ENCODE assay signal across 16 cellular contexts in genomic region chrX:12711435-12712040, GRCh38.
DNase-seq lines count a peak whose midpoint lies in the region; ATAC-seq and TF ChIP-seq lines count a peak whose summit lies in the region.
"Had no signal": no experiment of that assay in that cellular context is flagged by ENCODE, and none has a peak within 500 bp of the region (broad histone marks: within the 10 kb centered on the region; RNA-seq: fewer than 3 reads in every experiment).

No MANE protein-coding gene starts in this region.

- no peaks in the 10 kb centered on the region for H3K36me3 Mint-ChIP-seq in memory B cell
- H3K36me3 Mint-ChIP-seq in immature natural killer cell = no peaks in the 10 kb centered on the region
- H3K36me3 Mint-ChIP-seq: CD14-positive monocyte; CD8-positive, alpha-beta T cell had no signal

- no peak for TF ChIP-seq CTCF in PC-3 (conservative IDR thresholded peaks at IDR 0.05; ENCODE audit: low read depth, low read length)
- no peak for TF ChIP-seq CTCF in right lobe of liver (IDR thresholded peaks at IDR 0.05)

- H3K9me3 Mint-ChIP-seq in memory B cell (no peaks in the 10 kb centered on the region), immature natural killer cell (no peaks in the 10 kb centered on the region)
- H3K9me3 Mint-ChIP-seq: CD8-positive, alpha-beta T cell had no signal

- H3K4me1 ChIP-seq in BLaER1 = peaks cover 15% of the 10 kb centered on the region; the same call in 1 of the 2 replicates
- no peaks in the 10 kb centered on the region for H3K4me1 ChIP-seq in PC-3 (ENCODE audit: insufficient read depth, low read length)
- no peaks in the 10 kb centered on the region for H3K4me1 ChIP-seq in right lobe of liver
- H3K4me1 ChIP-seq: HAP-1 had no signal

- H3K9me2 ChIP-seq in PC-3 (replicated peaks; ENCODE audit: low read length) = no peaks in the 10 kb centered on the region

- no peaks in the 10 kb centered on the region for H3K27me3 Mint-ChIP-seq in memory B cell
- peaks cover 0 to 19% (median 6%) of the 10 kb centered on the region in 3 donors for H3K27me3 Mint-ChIP-seq in immature natural killer cell (ENCODE audit: low read depth in 3 of 3)

- no peak for TF ChIP-seq POLR2A in right lobe of liver (IDR thresholded peaks at IDR 0.05)

- peak; percentile 13 to 74 for DNase-seq in NOMO-1 (lab: John Stamatoyannopoulos, UW; ENCODE audit: unreplicated experiment in 2 of 2)
- DNase-seq in PC-3 = no peak
- DNase-seq in memory B cell (ENCODE audit: low spot score in 2 of 2) = no peak
- no peak for DNase-seq in glomerular visceral epithelial cell (ENCODE audit: extremely low spot score)
- DNase-seq in hepatic stellate cell (ENCODE audit: low spot score) = no peak
- no peak for DNase-seq in right lobe of liver
- DNase-seq in immature natural killer cell = no peak
- DNase-seq: 8988T; CD8-positive, alpha-beta T cell; COR-L47; DMS153; DND-41; GF-D8 had no signal

- peak overlapping the region; percentile 64; the same call in 1 of the 2 replicates for H2AFZ ChIP-seq in PC-3 (ENCODE audit: low read length)

- H3K4me1 Mint-ChIP-seq in memory B cell (peaks cover 6% of the 10 kb centered on the region), immature natural killer cell (no peaks in the 10 kb centered on the region)

- H3K9me3 ChIP-seq in BLaER1 (no peaks in the 10 kb centered on the region), PC-3 (ENCODE audit: low read length) (no peaks in the 10 kb centered on the region), right lobe of liver (no peaks in the 10 kb centered on the region)
- H3K9me3 ChIP-seq: HAP-1 had no signal

- H3K9ac ChIP-seq in BLaER1 = no peak overlapping the region
- H3K9ac ChIP-seq in PC-3 (ENCODE audit: low read length) = no peak overlapping the region

- H3K36me3 ChIP-seq in BLaER1 (no peaks in the 10 kb centered on the region), PC-3 (ENCODE audit: low read depth, low read length) (no peaks in the 10 kb centered on the region), right lobe of liver (no peaks in the 10 kb centered on the region)
- H3K36me3 ChIP-seq: HAP-1 had no signal

- H3F3A ChIP-seq in PC-3 (ENCODE audit: low read length, unreplicated experiment) = no peaks in the 10 kb centered on the region

- intact Hi-C loops in PC-3 (cut with micrococcal nuclease) = no loop called here
- intact Hi-C loops in right lobe of liver (cut with DNase I) = no loop called here

- H3K27ac ChIP-seq in BLaER1 (no peak overlapping the region), PC-3 (ENCODE audit: low read length) (no peak overlapping the region), right lobe of liver (no peak overlapping the region)

- no TSS peak for BruUV-seq in PC-3 (replicated peaks; lab: Mats Ljungman, UMichigan)

- H3K79me2 ChIP-seq in PC-3 (ENCODE audit: low read length) = no peaks in the 10 kb centered on the region

- H4K20me1 ChIP-seq in BLaER1 (no peaks in the 10 kb centered on the region), PC-3 (ENCODE audit: low read length) (no peaks in the 10 kb centered on the region)

- peak overlapping the region; percentile 30; the same call in 1 of the 2 replicates for H3K4me2 ChIP-seq in BLaER1
- no peak overlapping the region for H3K4me2 ChIP-seq in PC-3 (ENCODE audit: low read length)

- no peak for ATAC-seq in PC-3
- ATAC-seq in memory B cell (ENCODE audit: low read depth) = peak; percentile 32
- no peak for ATAC-seq in right lobe of liver
- ATAC-seq: CD8-positive, alpha-beta T cell had no signal

- H3K27me3 ChIP-seq in BLaER1 (peaks cover 95% of the 10 kb centered on the region), PC-3 (ENCODE audit: low read length) (no peaks in the 10 kb centered on the region), right lobe of liver (peaks cover 0 to 5% of the 10 kb centered on the region in 2 donors)

- no peak overlapping the region for H3K4me3 ChIP-seq in BLaER1
- no peak overlapping the region for H3K4me3 ChIP-seq in PC-3 (ENCODE audit: low read length)
- H3K4me3 ChIP-seq in right lobe of liver = no peak overlapping the region
- H3K4me3 ChIP-seq: HAP-1 had no signal

- WGBS in right lobe of liver (ENCODE audit: insufficient coverage, low coverage, low lambda C conversion rate, missing lambda C conversion rate) = 28% methylated on average over 4 of the region's 4 CpGs

- POLR2A ChIA-PET in PC-3 (lab: Charles Lee; ENCODE audit: unreplicated experiment) = no interaction called here

- H3K4me3 Mint-ChIP-seq in memory B cell = peak overlapping the region; percentile 47
- H3K4me3 Mint-ChIP-seq in immature natural killer cell = no peak overlapping the region
- H3K4me3 Mint-ChIP-seq: CD14-positive monocyte; CD8-positive, alpha-beta T cell had no signal

- CTCF ChIA-PET in PC-3 (lab: Charles Lee) = no interaction called here

- H3K27ac Mint-ChIP-seq in memory B cell (no peak overlapping the region), immature natural killer cell (no peak overlapping the region)
- H3K27ac Mint-ChIP-seq: CD14-positive monocyte; CD8-positive, alpha-beta T cell had no signal

Comparison
In these comparisons a context has a peak if more than half of its experiments do, and no peak if none do; other contexts are left out.
1. DNase-seq: peak in NOMO-1 (2 of 2); none in PC-3 (single experiment), memory B cell (0 of 2), glomerular visceral epithelial cell (single experiment), hepatic stellate cell (single experiment), right lobe of liver (0 of 3) and immature natural killer cell (0 of 3).